15 cellular contexts compared by ENCODE assay signal in genomic region chr5:102627311-102627710, GRCh38.
A peak's percentile ranks its signal among the peaks of the same experiment; 100 is the strongest.
DNase-seq lines count a peak whose midpoint lies in the region; ATAC-seq, FAIRE-seq and TF ChIP-seq lines count a peak whose summit lies in the region.
"Had no signal": no experiment of that assay in that cellular context is flagged by ENCODE, and none has a peak within 500 bp of the region (broad histone marks: within the 10 kb centered on the region; RNA-seq: fewer than 3 reads in every experiment).

No MANE protein-coding gene starts in this region.

- H3K4me3 ChIP-seq in K562 = no peak overlapping the region
- H3K4me3 ChIP-seq: colonic mucosa, testis had no signal

- CTCF ChIA-PET in K562 (lab: Yijun Ruan, JAX; ENCODE audit: low intra/inter-chr PET ratio) = no interaction called here

- no peak for TF ChIP-seq POLR2A in K562 (conservative IDR thresholded peaks at IDR 0.05)

- no peak for ATAC-seq in K562

- in situ Hi-C loops in K562 (cut with MboI) = no loop called here

- H2AFZ ChIP-seq in K562 (ENCODE audit: low read depth, low read length) = no peak overlapping the region

- H3K9me3 ChIP-seq in K562 (replicated peaks; ENCODE audit: control insufficient read depth, insufficient read depth, low read depth, low read length) = no peaks in the 10 kb centered on the region
- H3K9me3 ChIP-seq: colonic mucosa, testis had no signal

- H3K27me3 ChIP-seq in K562 (ENCODE audit: control insufficient read depth in 2 of 2, insufficient read depth in 2 of 2, low read length in 2 of 2) = no peaks in the 10 kb centered on the region
- H3K27me3 ChIP-seq: colonic mucosa, testis had no signal

- H3K36me3 ChIP-seq in K562 (ENCODE audit: control insufficient read depth, insufficient read depth, low read length) = no peaks in the 10 kb centered on the region
- H3K36me3 ChIP-seq: colonic mucosa had no signal

- no TSS peak for BruUV-seq in K562 (replicated peaks; lab: Mats Ljungman, UMichigan)

- no peaks in the 10 kb centered on the region for H3K4me1 ChIP-seq in K562 (replicated peaks in 1 of 2; ENCODE audit: control insufficient read depth in 2 of 2, insufficient read depth in 2 of 2, low read length in 2 of 2)
- H3K4me1 ChIP-seq: colonic mucosa, testis had no signal

- peak; percentile 27 for DNase-seq in AG20443 (ENCODE audit: low spot score)
- peak; percentile 86 for DNase-seq in HT1080 (ENCODE audit: low read depth)
- DNase-seq in K562 (ENCODE audit: extremely low read depth in 1 of 4, low spot score in 3 of 4) = no peak
- DNase-seq in kidney tubule cell (ENCODE audit: low spot score) = peak; percentile 41
- DNase-seq in dermis blood vessel endothelial cell = no peak
- DNase-seq in SK-N-DZ (ENCODE audit: low spot score) = no peak
- no peak for DNase-seq in central memory CD4-positive, alpha-beta T cell
- DNase-seq in NCI-H1092 treated with DMSO at 0.1 percent for 48 hours (lab: John Stamatoyannopoulos, UW) = no peak
- DNase-seq: activated CD4-positive, CD25-positive, alpha-beta regulatory T cell treated with anti-CD3 and anti-CD28 coated beads, Interleukin-2, amount 50 U/mL, for 72 hours; activated T-cell treated with anti-CD3 and anti-CD28 coated beads for 4 hours; colonic mucosa; DMS153; mesendoderm; NCI-H1048; testis had no signal

- FAIRE-seq in K562 (lab: Jason Lieb, UNC) = no peak

- H3K9ac ChIP-seq in K562 (ENCODE audit: insufficient read depth in 1 of 2, low read depth in 2 of 2, low read length in 2 of 2) = no peak overlapping the region

- H3K9me1 ChIP-seq in K562 (ENCODE audit: control insufficient read depth, insufficient read depth, low read length) = no peaks in the 10 kb centered on the region

- intact Hi-C loops in K562 (cut with micrococcal nuclease) = no loop called here

- TF ChIP-seq RAD21 in K562 (CRISPR knock-in tag; conservative IDR thresholded peaks at IDR 0.05 in 1 of 2, IDR thresholded peaks at IDR 0.05 in 1 of 2) = no peak

- TF ChIP-seq CTCF in K562 (IDR thresholded peaks at IDR 0.05 in 2 of 3, conservative IDR thresholded peaks at IDR 0.05 in 1 of 3; ENCODE audit: insufficient read depth in 2 of 3, low read depth in 1 of 3, low read length in 3 of 3) = no peak

- H4K20me1 ChIP-seq in K562 (replicated peaks; ENCODE audit: control insufficient read depth, insufficient read depth, low read length) = no peaks in the 10 kb centered on the region

- H3K27ac ChIP-seq in K562 (ENCODE audit: extremely low read depth, low read depth, low read length) = no peak overlapping the region
- H3K27ac ChIP-seq: colonic mucosa, testis had no signal

- H3K4me2 ChIP-seq in K562 (ENCODE audit: insufficient read depth, low read length) = no peak overlapping the region

- no peak for TF ChIP-seq EP300 in K562 (IDR thresholded peaks at IDR 0.05; ENCODE audit: low read length)

- H3K79me2 ChIP-seq in K562 (ENCODE audit: control insufficient read depth, insufficient read depth, low read length) = no peaks in the 10 kb centered on the region

- POLR2A ChIA-PET in K562 (lab: Yijun Ruan, JAX) = no interaction called here

TF ChIP-seq in K562, 482 proteins besides CTCF, POLR2A, EP300 and RAD21:
- no peak for TF ChIP-seq JUND (IDR thresholded peaks at IDR 0.05; ENCODE audit: borderline replicate concordance, low read depth, low read length)
- TF ChIP-seq JUND (tag; IDR thresholded peaks at IDR 0.05; ENCODE audit: borderline replicate concordance, low read depth, low read length) = 0 out of 3 replicates have a peak, but pooled peaks have one; percentile 19
- TF ChIP-seq ZNF740 (CRISPR knock-in tag; IDR thresholded peaks at IDR 0.05) = no peak
- no peak for TF ChIP-seq ZNF740 (tag; IDR thresholded peaks at IDR 0.05)
- TF ChIP-seq XRCC4 (IDR thresholded peaks at IDR 0.05; ENCODE audit: extremely low read depth, insufficient read depth, insufficient read length) = no peak
- no peak for TF ChIP-seq AFF1 (IDR thresholded peaks at IDR 0.05; ENCODE audit: low read depth in 1 of 2, partially characterized antibody in 2 of 2)
- no peak for TF ChIP-seq SAP30 (IDR thresholded peaks at IDR 0.05; ENCODE audit: borderline replicate concordance, insufficient read depth, low read depth, low read length, poor library complexity, severe bottlenecking)
- no peak for TF ChIP-seq HEY1 (CRISPR knock-in tag; IDR thresholded peaks at IDR 0.05; ENCODE audit: borderline replicate concordance)
TF ChIP-seq in K562: peak in this region for 1.

Comparison
In these comparisons a context has a peak if more than half of its experiments do, and no peak if none do; other contexts are left out.
1. DNase-seq: peak in AG20443 (single experiment), HT1080 (single experiment) and kidney tubule cell (single experiment); none in K562 (0 of 4), dermis blood vessel endothelial cell (single experiment), SK-N-DZ (single experiment), central memory CD4-positive, alpha-beta T cell (single experiment) and NCI-H1092 treated with DMSO at 0.1 percent for 48 hours (single experiment).